In the genomic region with DNA sequence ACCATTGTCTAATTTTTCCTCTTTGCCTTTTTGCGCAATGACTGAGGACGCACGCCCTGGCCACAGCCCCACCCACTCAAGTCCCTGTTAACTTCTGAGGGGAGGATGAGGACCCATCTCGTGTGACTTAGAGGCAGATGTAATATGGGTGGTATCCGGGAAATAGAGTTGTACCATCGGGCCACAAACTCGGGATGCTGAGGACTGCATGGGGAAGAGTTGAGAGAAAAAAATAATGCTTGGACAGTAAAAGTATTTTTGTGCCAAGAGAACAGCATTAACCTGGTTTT, we compare ENCODE assay signal across 8 cellular contexts. TPM values are rescaled to one million over a fixed set of nuclear protein-coding genes. Genes with fewer than 3 reads are reported as not detected.
DNase-seq lines count a peak whose midpoint lies in the region; ATAC-seq and TF ChIP-seq lines count a peak whose summit lies in the region.

No MANE protein-coding gene starts in this region.

- no peaks in the 10 kb centered on the region for H3K27me3 Mint-ChIP-seq in effector memory CD8-positive, alpha-beta T cell
- peaks cover 3% of the 10 kb centered on the region for H3K27me3 Mint-ChIP-seq in progenitor cell of endocrine pancreas

- no peaks in the 10 kb centered on the region for H3K9me3 Mint-ChIP-seq in effector memory CD8-positive, alpha-beta T cell
- peaks cover 8% of the 10 kb centered on the region for H3K9me3 Mint-ChIP-seq in progenitor cell of endocrine pancreas (ENCODE audit: low read depth)

- peak; percentile 16 for ATAC-seq in GM21529 (IDR thresholded peaks at IDR 0.05; ENCODE audit: unreplicated experiment)
- ATAC-seq in effector memory CD8-positive, alpha-beta T cell (replicated peaks), result peak; percentile 5

- H3K36me3 Mint-ChIP-seq in effector memory CD8-positive, alpha-beta T cell (ENCODE audit: insufficient read depth), result peaks cover 20% of the 10 kb centered on the region
- H3K36me3 Mint-ChIP-seq in progenitor cell of endocrine pancreas (ENCODE audit: insufficient read depth), result peaks cover 5% of the 10 kb centered on the region

- H3K4me1 Mint-ChIP-seq in effector memory CD8-positive, alpha-beta T cell (ENCODE audit: low read depth in 2 of 2), result peaks cover 24 to 29% of the 10 kb centered on the region in 2 donors
- H3K4me1 Mint-ChIP-seq in progenitor cell of endocrine pancreas (ENCODE audit: low read depth), result peaks cover 13% of the 10 kb centered on the region

- no peak for TF ChIP-seq CTCF in progenitor cell of endocrine pancreas (IDR thresholded peaks at IDR 0.05; ENCODE audit: unreplicated experiment)

- DNase-seq in MG63 (no peak), progenitor cell of endocrine pancreas (ENCODE audit: low spot score, unreplicated experiment) (no peak), posterior cingulate gyrus (no peak), DMS79 treated with DMSO at 0.1 percent for 48 hours (lab: John Stamatoyannopoulos, UW) (no peak), AG20443 (ENCODE audit: low spot score) (no peak), NCI-H510A (lab: John Stamatoyannopoulos, UW) (no peak)
- DNase-seq in effector memory CD8-positive, alpha-beta T cell, result no peak

- H3K4me3 Mint-ChIP-seq in effector memory CD8-positive, alpha-beta T cell, result peak overlapping the region; percentile 87 to 100
- H3K4me3 Mint-ChIP-seq in progenitor cell of endocrine pancreas (ENCODE audit: low read depth), result peak overlapping the region; percentile 99

- H3K27ac Mint-ChIP-seq in effector memory CD8-positive, alpha-beta T cell, result peak overlapping the region; percentile 97 to 98
- H3K27ac Mint-ChIP-seq in progenitor cell of endocrine pancreas, result peak overlapping the region; percentile 98

- H3K4me3 ChIP-seq in MG63, result peak overlapping the region; percentile 76

- peaks cover 13% of the 10 kb centered on the region for H3K36me3 ChIP-seq in MG63

- intact Hi-C loops in posterior cingulate gyrus (cut with DNase I), result loop anchor here (1.0 to 5.0 kb wide), 4 partner anchors 34 to 100 kb away; a partner anchor contains a TSS

- H3K27me3 ChIP-seq in MG63, result no peaks in the 10 kb centered on the region

- no peaks in the 10 kb centered on the region for H3K9me3 ChIP-seq in MG63

RNA-seq across cellular contexts. Expression of a gene that starts 0.3 kb away (rescaled TPM):
- total RNA-seq in MG63 (2014; rRNA removed; shearing (Covaris generic); ENCODE audit: low replicate concordance), result 0.25 and 2.0 TPM in 2 replicates
- 0.24 and 0.33 TPM in 2 replicates for total RNA-seq in progenitor cell of endocrine pancreas

RNA-seq across cellular contexts. Expression of a gene that starts 0.5 kb away (rescaled TPM):
- 33.5 and 59.1 TPM in 2 replicates for total RNA-seq in MG63 (2014; rRNA removed; shearing (Covaris generic); ENCODE audit: low replicate concordance)
- 101 and 102 TPM in 2 replicates for total RNA-seq in progenitor cell of endocrine pancreas

RNA-seq across cellular contexts. Expression of a gene that starts 33.7 kb away (rescaled TPM):
- 24.7 and 43.7 TPM in 2 replicates for total RNA-seq in MG63 (2014; rRNA removed; shearing (Covaris generic); ENCODE audit: low replicate concordance)
- 5.3 and 6.8 TPM in 2 replicates for total RNA-seq in progenitor cell of endocrine pancreas

RNA-seq across cellular contexts. Expression of a gene that starts 34.3 kb away (rescaled TPM):
- total RNA-seq in MG63 (2014; rRNA removed; shearing (Covaris generic); ENCODE audit: low replicate concordance), result 17.5 and 38.0 TPM in 2 replicates
- total RNA-seq in progenitor cell of endocrine pancreas, result 18.7 and 19.8 TPM in 2 replicates

RNA-seq across cellular contexts. Expression of a gene that starts 52.3 kb away (rescaled TPM):
- total RNA-seq in MG63 (2014; rRNA removed; shearing (Covaris generic); ENCODE audit: low replicate concordance), result 397 and 586 TPM in 2 replicates
- total RNA-seq in progenitor cell of endocrine pancreas, result 181 and 184 TPM in 2 replicates
